1 cellular context compared by ENCODE assay signal in genomic region chr12:102429755-102430154, GRCh38.
TF ChIP-seq lines count a peak whose summit lies in the region.

No MANE protein-coding gene starts in this region.

TF ChIP-seq in K562, 482 proteins besides CTCF, POLR2A, EP300 and RAD21 (continued from another document):
- TF ChIP-seq ZNF518B (CRISPR knock-in tag; IDR thresholded peaks at IDR 0.05) (no peak), BRD9 (IDR thresholded peaks at IDR 0.05; ENCODE audit: low read depth, partially characterized antibody) (peak; percentile 47), CXXC5 (CRISPR knock-in tag; IDR thresholded peaks at IDR 0.05) (peak; percentile 66), L3MBTL2 (IDR thresholded peaks at IDR 0.05) (peak; percentile 42; the same call in 1 of the 2 replicates), FOSL1 (tag; conservative IDR thresholded peaks at IDR 0.05) (peak; percentile 44; the same call in 1 of the 2 replicates), ZNF592 (IDR thresholded peaks at IDR 0.05) (peak; percentile 85), MEIS2 (IDR thresholded peaks at IDR 0.05; ENCODE audit: partially characterized antibody) (peak; percentile 82), FOXM1 (IDR thresholded peaks at IDR 0.05; ENCODE audit: low read depth) (peak; percentile 30; the same call in 1 of the 2 replicates), FOXM1 (CRISPR knock-in tag; IDR thresholded peaks at IDR 0.05; ENCODE audit: low read depth) (no peak), ILK (tag; IDR thresholded peaks at IDR 0.05; ENCODE audit: borderline replicate concordance, low read depth) (no peak), SMARCA4 (IDR thresholded peaks at IDR 0.05) (0 out of 2 replicates have a peak, but pooled peaks have one; percentile 51), TRIM24 (IDR thresholded peaks at IDR 0.05) (0 out of 4 replicates have a peak, but pooled peaks of 1 of the 2 experiments have one; percentile 15), HDAC3 (IDR thresholded peaks at IDR 0.05; ENCODE audit: borderline replicate concordance, partially characterized antibody) (peak; percentile 14), FOS (IDR thresholded peaks at IDR 0.05; ENCODE audit: extremely low read depth, insufficient read length) (no peak), DMBX1 (CRISPR knock-in tag; IDR thresholded peaks at IDR 0.05; ENCODE audit: borderline replicate concordance) (peak; percentile 78), ZNF146 (CRISPR knock-in tag; IDR thresholded peaks at IDR 0.05; ENCODE audit: unreplicated experiment) (no peak), RBFOX2 (IDR thresholded peaks at IDR 0.05; ENCODE audit: low read depth, low read length) (0 out of 2 replicates have a peak, but pooled peaks have one; percentile 23), HMGXB4 (CRISPR knock-in tag; IDR thresholded peaks at IDR 0.05) (no peak), NR4A1 (CRISPR knock-in tag; IDR thresholded peaks at IDR 0.05) (no peak), NR4A1 (tag; IDR thresholded peaks at IDR 0.05) (peak; percentile 73; the same call in 1 of the 2 replicates), ATF7 (IDR thresholded peaks at IDR 0.05) (peak; percentile 32; the same call in 1 of the 2 replicates), CREB3L1 (IDR thresholded peaks at IDR 0.05; ENCODE audit: borderline replicate concordance, low read depth) (0 out of 2 replicates have a peak, but pooled peaks have one; percentile 59), SNRNP70 (optimal IDR thresholded peaks at IDR 0.05; ENCODE audit: low read depth, low read length) (no peak), KLF10 (CRISPR knock-in tag; IDR thresholded peaks at IDR 0.05) (no peak), NRF1 (conservative IDR thresholded peaks at IDR 0.05 in 1 of 2, IDR thresholded peaks at IDR 0.05 in 1 of 2) (0 out of 4 replicates have a peak, but pooled peaks of 1 of the 2 experiments have one; percentile 5), CBFA2T3 (IDR thresholded peaks at IDR 0.05) (peak; percentile 35; the same call in 1 of the 2 replicates), GATAD2A (IDR thresholded peaks at IDR 0.05) (0 out of 2 replicates have a peak, but pooled peaks have one; percentile 11), KLF6 (CRISPR knock-in tag; IDR thresholded peaks at IDR 0.05; ENCODE audit: borderline replicate concordance) (peak; percentile 54; the same call in 1 of the 2 replicates), STAT5A (IDR thresholded peaks at IDR 0.05; ENCODE audit: borderline replicate concordance, low read length) (peak; percentile 79)
